Comparison of ENCODE assay signal across 1 cellular context in the genomic region with DNA sequence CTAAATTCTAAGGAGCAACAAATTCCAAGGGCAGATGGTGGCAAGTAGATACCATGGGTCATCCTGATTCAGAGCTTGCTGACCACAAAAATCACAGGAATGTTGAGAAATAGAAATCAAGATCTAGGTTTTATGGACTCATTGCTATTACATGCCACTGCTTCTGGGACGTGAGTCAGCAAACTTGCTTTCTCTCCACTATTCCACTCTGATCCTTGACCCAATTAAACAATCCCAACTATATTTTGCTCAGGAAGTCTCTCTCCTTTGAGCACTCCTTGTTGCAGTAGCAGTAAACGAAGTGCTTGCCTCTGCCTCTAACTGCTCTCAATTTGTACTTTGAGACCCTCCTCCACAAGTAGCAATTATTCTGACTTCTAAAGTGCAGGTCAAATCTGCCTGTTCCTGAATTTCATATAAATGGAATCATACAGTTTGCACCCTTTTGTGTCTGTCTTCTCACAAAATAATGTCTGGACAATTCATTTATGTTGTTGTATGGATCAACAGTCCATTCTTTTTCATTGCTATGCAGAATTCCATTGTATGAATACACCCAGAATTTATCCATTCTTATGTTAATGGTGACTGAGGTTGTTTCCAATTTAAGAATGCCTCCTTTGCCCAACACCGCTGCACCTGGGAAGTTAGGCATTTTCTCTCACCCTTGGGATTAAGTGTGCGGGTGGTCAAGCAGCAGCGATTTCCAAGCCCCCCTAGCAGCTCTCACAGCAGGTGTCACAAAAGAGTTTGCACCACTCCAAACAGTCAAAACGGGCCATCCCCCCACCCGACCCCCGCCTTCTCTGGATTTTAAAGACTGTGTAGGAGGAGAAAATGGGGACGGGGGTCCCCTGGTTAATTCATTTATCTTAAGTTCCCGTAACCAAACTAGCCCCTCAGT.
TF ChIP-seq lines count a peak whose summit lies in the region.

No MANE protein-coding gene starts in this region.

TF ChIP-seq in K562, 482 proteins besides CTCF, POLR2A, EP300 and RAD21 (continued from another document):
- TF ChIP-seq CBFA2T3 (IDR thresholded peaks at IDR 0.05) (peak; percentile 33; the same call in 1 of the 2 replicates), RCOR1 (IDR thresholded peaks at IDR 0.05; ENCODE audit: borderline replicate concordance in 1 of 2, low read depth in 2 of 2, low read length in 2 of 2) (peak; percentile 65 to 92; a peak in 3 of 4 replicates), ARID1B (IDR thresholded peaks at IDR 0.05) (0 out of 2 replicates have a peak, but pooled peaks have one; percentile 10), OTX1 (CRISPR knock-in tag; IDR thresholded peaks at IDR 0.05) (no peak), BACH1 (tag; IDR thresholded peaks at IDR 0.05) (peak; percentile 37; the same call in 1 of the 2 replicates), SMAD2 (IDR thresholded peaks at IDR 0.05; ENCODE audit: low read depth, low read length) (no peak), ETV6 (IDR thresholded peaks at IDR 0.05; ENCODE audit: borderline replicate concordance in 1 of 2, low read depth in 2 of 2, low read length in 1 of 2) (no peak), ETV6 (CRISPR knock-in tag; IDR thresholded peaks at IDR 0.05; ENCODE audit: borderline replicate concordance) (no peak)
- TF ChIP-seq, protein P1, sequence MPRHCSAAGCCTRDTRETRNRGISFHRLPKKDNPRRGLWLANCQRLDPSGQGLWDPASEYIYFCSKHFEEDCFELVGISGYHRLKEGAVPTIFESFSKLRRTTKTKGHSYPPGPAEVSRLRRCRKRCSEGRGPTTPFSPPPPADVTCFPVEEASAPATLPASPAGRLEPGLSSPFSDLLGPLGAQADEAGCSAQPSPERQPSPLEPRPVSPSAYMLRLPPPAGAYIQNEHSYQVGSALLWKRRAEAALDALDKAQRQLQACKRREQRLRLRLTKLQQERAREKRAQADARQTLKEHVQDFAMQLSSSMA (CRISPR knock-in tag; IDR thresholded peaks at IDR 0.05) = no peak
